In the genomic region with DNA sequence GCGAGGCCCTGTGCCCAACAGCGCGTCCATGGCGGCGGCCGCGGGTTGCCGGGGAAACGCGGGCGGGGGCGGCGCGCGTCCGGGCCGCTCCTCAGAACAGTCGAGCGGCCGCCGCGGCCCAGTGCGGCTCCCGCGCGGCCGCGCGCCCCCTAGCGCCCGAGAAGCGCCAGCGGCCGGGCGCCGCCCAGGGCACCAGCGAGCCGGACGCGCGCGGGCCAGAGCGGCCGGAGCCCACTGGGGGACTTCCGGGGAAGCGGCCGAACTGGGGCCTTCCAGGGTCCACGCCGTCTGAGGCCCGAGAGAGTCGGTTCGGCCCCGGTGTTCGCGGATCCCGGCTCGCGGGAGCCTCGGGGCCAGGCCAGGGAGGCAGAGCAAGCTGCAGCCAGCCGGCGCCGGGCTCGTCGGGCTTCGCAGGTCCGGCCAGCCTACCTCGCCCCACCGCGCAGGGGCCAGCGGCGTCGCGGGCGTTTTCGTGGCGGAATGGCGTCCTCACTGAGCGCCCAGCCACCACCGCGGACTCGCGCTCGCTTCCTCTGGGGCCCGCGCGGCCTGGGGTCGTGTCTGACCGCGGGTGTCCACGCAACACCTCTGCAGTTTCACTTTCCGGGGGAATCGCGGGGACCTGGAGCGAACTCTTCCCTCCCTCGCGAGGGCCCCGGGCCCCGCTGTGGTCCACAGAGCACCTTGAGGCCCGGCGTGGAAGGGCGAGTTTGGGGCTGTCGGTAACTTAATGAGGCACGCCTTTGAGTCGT, we compare ENCODE assay signal across 8 cellular contexts. TPM values are rescaled to one million over a fixed set of nuclear protein-coding genes. Genes with fewer than 3 reads are reported as not detected.
A peak's percentile ranks its signal among the peaks of the same experiment; 100 is the strongest.
DNase-seq lines count a peak whose midpoint lies in the region; ATAC-seq lines count a peak whose summit lies in the region.

A gene with protein sequence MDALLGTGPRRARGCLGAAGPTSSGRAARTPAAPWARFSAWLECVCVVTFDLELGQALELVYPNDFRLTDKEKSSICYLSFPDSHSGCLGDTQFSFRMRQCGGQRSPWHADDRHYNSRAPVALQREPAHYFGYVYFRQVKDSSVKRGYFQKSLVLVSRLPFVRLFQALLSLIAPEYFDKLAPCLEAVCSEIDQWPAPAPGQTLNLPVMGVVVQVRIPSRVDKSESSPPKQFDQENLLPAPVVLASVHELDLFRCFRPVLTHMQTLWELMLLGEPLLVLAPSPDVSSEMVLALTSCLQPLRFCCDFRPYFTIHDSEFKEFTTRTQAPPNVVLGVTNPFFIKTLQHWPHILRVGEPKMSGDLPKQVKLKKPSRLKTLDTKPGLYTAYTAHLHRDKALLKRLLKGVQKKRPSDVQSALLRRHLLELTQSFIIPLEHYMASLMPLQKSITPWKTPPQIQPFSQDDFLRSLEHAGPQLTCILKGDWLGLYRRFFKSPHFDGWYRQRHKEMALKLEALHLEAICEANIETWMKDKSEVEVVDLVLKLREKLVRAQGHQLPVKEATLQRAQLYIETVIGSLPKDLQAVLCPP (minus strand): TSS at position 54 of the 752 bp plus-strand sequence. CDS start 24 bp downstream, at position 30.

- no peaks in the 10 kb centered on the region for H3K9me3 Mint-ChIP-seq in activated CD4-positive, alpha-beta memory T cell treated with anti-CD3 and anti-CD28 coated beads, Interleukin-2, amount 10 ng/mL, durations not matched to agents 7 days and 5 days

- in situ Hi-C loops in ACHN (cut with HindIII; ENCODE audit: low pct_ligation_motif_present, low pct_unique_long_range_greater_than_20kb, low sequenced_read_pairs), result no loop called here

- ATAC-seq in GM18519 (IDR thresholded peaks at IDR 0.05; ENCODE audit: low FRiP score, unreplicated experiment) (peak; percentile 46), HG03108 (IDR thresholded peaks at IDR 0.05; ENCODE audit: unreplicated experiment) (peak; percentile 80)

- peaks cover 23% of the 10 kb centered on the region for H3K4me1 Mint-ChIP-seq in activated CD4-positive, alpha-beta memory T cell treated with anti-CD3 and anti-CD28 coated beads, Interleukin-2, amount 10 ng/mL, durations not matched to agents 7 days and 5 days

- H3K27me3 Mint-ChIP-seq in activated CD4-positive, alpha-beta memory T cell treated with anti-CD3 and anti-CD28 coated beads, Interleukin-2, amount 10 ng/mL, durations not matched to agents 7 days and 5 days, result peaks cover 21% of the 10 kb centered on the region

- POLR2A ChIA-PET in activated CD4-positive, alpha-beta memory T cell treated with anti-CD3 and anti-CD28 coated beads, Interleukin-2, amount 10 ng/mL, durations not matched to agents 7 days and 5 days (lab: Charles Lee), result interaction anchor here (0.7 to 3.0 kb wide), 6 partner anchors 12 to 148 kb away, joined by 3 to 11 read pairs (median 3); no protein-coding TSS in a partner anchor

- H3K4me3 Mint-ChIP-seq in activated CD4-positive, alpha-beta memory T cell treated with anti-CD3 and anti-CD28 coated beads, Interleukin-2, amount 10 ng/mL, durations not matched to agents 7 days and 5 days, result peak within 1 kb of the TSS; percentile 79

- H3K27ac Mint-ChIP-seq in activated CD4-positive, alpha-beta memory T cell treated with anti-CD3 and anti-CD28 coated beads, Interleukin-2, amount 10 ng/mL, durations not matched to agents 7 days and 5 days, result peak within 1 kb of the TSS; percentile 54

- peak; percentile 77 for DNase-seq in ACHN
- peak; percentile 66 for DNase-seq in NCI-H510A treated with DMSO at 0.1 percent for 48 hours (lab: John Stamatoyannopoulos, UW)
- DNase-seq in activated CD4-positive, alpha-beta memory T cell treated with anti-CD3 and anti-CD28 coated beads, Interleukin-2, amount 10 ng/mL, durations not matched to agents 7 days and 5 days, result peak; percentile 75
- DNase-seq in effector CD8-positive, alpha-beta T cell (lab: John Stamatoyannopoulos, UW), result peak; percentile 43
- DNase-seq in medulla oblongata (ENCODE audit: extremely low spot score), result peak; percentile 87
- peak; percentile 48 for DNase-seq in stimulated activated CD8-positive, alpha-beta memory T cell treated with anti-CD3 and anti-CD28 coated beads, Interleukin-12 subunit alpha, Interleukin-12 subunit beta, amount 100 ng/mL, for 1 hour (ENCODE audit: low read depth)

- CTCF ChIA-PET in activated CD4-positive, alpha-beta memory T cell treated with anti-CD3 and anti-CD28 coated beads, Interleukin-2, amount 10 ng/mL, durations not matched to agents 7 days and 5 days (lab: Charles Lee), result interaction anchor here (0.6 to 3.6 kb wide), 10 partner anchors 13 to 198 kb away, joined by 3 to 21 read pairs (median 4); a partner anchor contains a TSS

- H3K36me3 Mint-ChIP-seq in activated CD4-positive, alpha-beta memory T cell treated with anti-CD3 and anti-CD28 coated beads, Interleukin-2, amount 10 ng/mL, durations not matched to agents 7 days and 5 days (ENCODE audit: low read depth), result no peaks in the 10 kb centered on the region

RNA-seq across cellular contexts. Expression of the gene that starts here (rescaled TPM):
- total RNA-seq in activated CD4-positive, alpha-beta memory T cell treated with anti-CD3 and anti-CD28 coated beads, Interleukin-2, amount 10 ng/mL, durations not matched to agents 7 days and 5 days, result 1 to 10 TPM; 5.0 to 5.6 TPM

Comparison
In these comparisons a context has a peak if more than half of its experiments do, and no peak if none do; other contexts are left out.
1. Peak in every context shown above with its lines: DNase-seq and ATAC-seq.